23 cellular contexts compared by ENCODE assay signal in the genomic region with DNA sequence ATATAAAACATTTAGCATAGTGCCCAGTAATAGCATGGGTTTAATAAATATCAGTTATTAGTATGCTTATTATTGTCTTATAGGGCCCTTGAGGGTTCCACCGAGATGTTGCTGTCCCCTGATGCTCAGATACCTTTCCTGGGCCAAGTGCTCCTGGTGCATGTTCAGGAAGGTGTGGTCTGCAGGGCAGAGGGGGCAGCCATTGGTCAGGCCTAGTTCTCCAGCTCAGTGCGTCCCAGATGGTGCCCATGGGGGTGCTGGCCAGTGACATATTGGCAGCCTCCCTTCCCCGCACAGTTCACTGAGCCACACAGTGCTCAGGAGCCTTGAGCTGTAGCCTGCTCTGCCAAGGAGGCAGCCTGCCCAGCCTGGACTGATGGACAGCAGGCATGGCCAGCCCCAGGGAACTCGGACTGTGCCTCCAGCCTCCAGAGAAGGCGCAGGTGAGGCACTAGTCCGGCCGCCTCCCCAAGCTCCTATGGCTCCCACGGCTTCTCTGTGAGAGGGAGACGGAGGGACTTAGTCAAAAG. TPM values are rescaled to one million over a fixed set of nuclear protein-coding genes. Genes with fewer than 3 reads are reported as not detected.
"Had no signal": no experiment of that assay in that cellular context is flagged by ENCODE, and none has a peak within 500 bp of the region (broad histone marks: within the 10 kb centered on the region; RNA-seq: fewer than 3 reads in every experiment).

No MANE protein-coding gene starts in this region.

- H3K4me3 ChIP-seq: K562 had no signal

- H3K4me3 Mint-ChIP-seq: IgD-negative memory B cell had no signal

- H3K4me1 Mint-ChIP-seq: IgD-negative memory B cell had no signal

- ATAC-seq: K562 had no signal

- DNase-seq: Kasumi-1, MM.1S, NCI-H1092 treated with DMSO at 0.1 percent for 48 hours, NCI-H1436, NCI-H187, NCI-H2029, NCI-H2081 treated with DMSO at 0.1 percent for 48 hours, NCI-H2171, NCI-H226, NCI-H446, NCI-H510A, NCI-H524 treated with DMSO at 0.1 percent for 48 hours, NCI-H69, NCI-H774, SHP77, SK-N-SH, SW 1271 had no signal

- H3K27ac Mint-ChIP-seq: IgD-negative memory B cell had no signal

- H3K9ac ChIP-seq: KMS-11, SK-N-SH had no signal

- FAIRE-seq: HTR-8/SVneo, K562 had no signal

- H3K27ac ChIP-seq: HL-60, KMS-11, RWPE1 had no signal

RNA-seq across cellular contexts. Expression of gene GRIN2A, which starts 7.7 kb away (rescaled TPM):
- total RNA-seq: K562 had no signal
- polyA plus RNA-seq: IgD-negative memory B cell, K562, SK-N-SH had no signal
